Comparison of ENCODE assay signal across 1 cellular context in genomic region chr17:72303787-72304733, GRCh38.
A peak's percentile ranks its signal among the peaks of the same experiment; 100 is the strongest.
TF ChIP-seq lines count a peak whose summit lies in the region.

No MANE protein-coding gene starts in this region.

TF ChIP-seq in HepG2, 621 proteins besides CTCF, POLR2A, EP300 and RAD21 (continued from another document):
- TF ChIP-seq MEF2D (CRISPR knock-in tag; IDR thresholded peaks at IDR 0.05) (no peak), SETDB1 (CRISPR knock-in tag; IDR thresholded peaks at IDR 0.05; ENCODE audit: borderline replicate concordance) (no peak), ZBTB40 (IDR thresholded peaks at IDR 0.05) (no peak), ZBTB40 (CRISPR knock-in tag; IDR thresholded peaks at IDR 0.05) (no peak), NR2F6 (IDR thresholded peaks at IDR 0.05) (no peak), NR2F6 (CRISPR knock-in tag; IDR thresholded peaks at IDR 0.05) (no peak), BRD4 (CRISPR knock-in tag; IDR thresholded peaks at IDR 0.05) (no peak), JUNB (CRISPR knock-in tag; IDR thresholded peaks at IDR 0.05; ENCODE audit: borderline replicate concordance) (0 out of 2 replicates have a peak, but pooled peaks have one; percentile 23)
- TF ChIP-seq, protein P1, sequence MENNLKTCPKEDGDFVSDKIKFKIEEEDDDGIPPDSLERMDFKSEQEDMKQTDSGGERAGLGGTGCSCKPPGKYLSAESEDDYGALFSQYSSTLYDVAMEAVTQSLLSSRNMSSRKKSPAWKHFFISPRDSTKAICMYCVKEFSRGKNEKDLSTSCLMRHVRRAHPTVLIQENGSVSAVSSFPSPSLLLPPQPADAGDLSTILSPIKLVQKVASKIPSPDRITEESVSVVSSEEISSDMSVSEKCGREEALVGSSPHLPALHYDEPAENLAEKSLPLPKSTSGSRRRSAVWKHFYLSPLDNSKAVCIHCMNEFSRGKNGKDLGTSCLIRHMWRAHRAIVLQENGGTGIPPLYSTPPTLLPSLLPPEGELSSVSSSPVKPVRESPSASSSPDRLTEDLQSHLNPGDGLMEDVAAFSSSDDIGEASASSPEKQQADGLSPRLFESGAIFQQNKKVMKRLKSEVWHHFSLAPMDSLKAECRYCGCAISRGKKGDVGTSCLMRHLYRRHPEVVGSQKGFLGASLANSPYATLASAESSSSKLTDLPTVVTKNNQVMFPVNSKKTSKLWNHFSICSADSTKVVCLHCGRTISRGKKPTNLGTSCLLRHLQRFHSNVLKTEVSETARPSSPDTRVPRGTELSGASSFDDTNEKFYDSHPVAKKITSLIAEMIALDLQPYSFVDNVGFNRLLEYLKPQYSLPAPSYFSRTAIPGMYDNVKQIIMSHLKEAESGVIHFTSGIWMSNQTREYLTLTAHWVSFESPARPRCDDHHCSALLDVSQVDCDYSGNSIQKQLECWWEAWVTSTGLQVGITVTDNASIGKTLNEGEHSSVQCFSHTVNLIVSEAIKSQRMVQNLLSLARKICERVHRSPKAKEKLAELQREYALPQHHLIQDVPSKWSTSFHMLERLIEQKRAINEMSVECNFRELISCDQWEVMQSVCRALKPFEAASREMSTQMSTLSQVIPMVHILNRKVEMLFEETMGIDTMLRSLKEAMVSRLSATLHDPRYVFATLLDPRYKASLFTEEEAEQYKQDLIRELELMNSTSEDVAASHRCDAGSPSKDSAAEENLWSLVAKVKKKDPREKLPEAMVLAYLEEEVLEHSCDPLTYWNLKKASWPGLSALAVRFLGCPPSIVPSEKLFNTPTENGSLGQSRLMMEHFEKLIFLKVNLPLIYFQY (CRISPR knock-in tag; IDR thresholded peaks at IDR 0.05; ENCODE audit: borderline replicate concordance): no peak
- TF ChIP-seq, protein P2, sequence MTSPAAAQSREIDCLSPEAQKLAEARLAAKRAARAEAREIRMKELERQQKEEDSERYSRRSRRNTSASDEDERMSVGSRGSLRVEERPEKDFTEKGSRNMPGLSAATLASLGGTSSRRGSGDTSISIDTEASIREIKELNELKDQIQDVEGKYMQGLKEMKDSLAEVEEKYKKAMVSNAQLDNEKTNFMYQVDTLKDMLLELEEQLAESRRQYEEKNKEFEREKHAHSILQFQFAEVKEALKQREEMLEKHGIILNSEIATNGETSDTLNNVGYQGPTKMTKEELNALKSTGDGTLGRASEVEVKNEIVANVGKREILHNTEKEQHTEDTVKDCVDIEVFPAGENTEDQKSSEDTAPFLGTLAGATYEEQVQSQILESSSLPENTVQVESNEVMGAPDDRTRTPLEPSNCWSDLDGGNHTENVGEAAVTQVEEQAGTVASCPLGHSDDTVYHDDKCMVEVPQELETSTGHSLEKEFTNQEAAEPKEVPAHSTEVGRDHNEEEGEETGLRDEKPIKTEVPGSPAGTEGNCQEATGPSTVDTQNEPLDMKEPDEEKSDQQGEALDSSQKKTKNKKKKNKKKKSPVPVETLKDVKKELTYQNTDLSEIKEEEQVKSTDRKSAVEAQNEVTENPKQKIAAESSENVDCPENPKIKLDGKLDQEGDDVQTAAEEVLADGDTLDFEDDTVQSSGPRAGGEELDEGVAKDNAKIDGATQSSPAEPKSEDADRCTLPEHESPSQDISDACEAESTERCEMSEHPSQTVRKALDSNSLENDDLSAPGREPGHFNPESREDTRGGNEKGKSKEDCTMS (CRISPR knock-in tag; conservative IDR thresholded peaks at IDR 0.05): no peak
